ENCODE assay signal across 8 cellular contexts in the genomic region with DNA sequence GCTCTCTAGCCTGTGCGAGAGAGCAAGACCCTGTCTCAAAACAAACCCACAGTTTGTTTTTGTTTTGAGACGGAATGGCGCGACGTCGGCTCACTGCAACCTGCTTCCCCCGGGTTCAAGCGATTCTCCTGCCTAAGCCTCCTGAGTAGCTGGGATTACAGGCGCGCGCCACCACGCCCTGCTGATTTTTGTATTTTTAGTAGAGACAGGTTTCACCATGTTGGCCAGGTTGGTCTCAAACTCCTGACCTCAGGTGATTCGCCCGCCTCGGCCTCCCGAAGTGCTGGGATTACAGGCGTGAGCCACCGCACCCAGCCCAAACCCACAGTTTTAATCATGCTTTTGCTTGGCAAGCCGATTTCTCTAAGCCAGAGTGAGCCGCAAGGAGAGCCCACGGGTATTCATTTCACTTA. TPM values are rescaled to one million over a fixed set of nuclear protein-coding genes. Genes with fewer than 3 reads are reported as not detected.
DNase-seq lines count a peak whose midpoint lies in the region; ATAC-seq and TF ChIP-seq lines count a peak whose summit lies in the region.
"Not testable (repeated sequence)": the region's sequence is repeated elsewhere in the genome, so short reads cannot be mapped to it uniquely, and the experiment has no call there.

No MANE protein-coding gene starts in this region.

- H3K4me2 ChIP-seq in PC-9, result peak overlapping the region; percentile 76

- H3K4me1 ChIP-seq in ACC112 (ENCODE audit: control insufficient read depth, insufficient read depth, low read length, unreplicated experiment), result not testable (repeated sequence)
- peaks cover 18% of the 10 kb centered on the region for H3K4me1 ChIP-seq in PC-9 (replicated peaks; ENCODE audit: insufficient read depth)

- H3K4me3 Mint-ChIP-seq in activated naive CD4-positive, alpha-beta T cell treated with anti-CD3 and anti-CD28 coated beads for 36 hours, result peak overlapping the region; percentile 84
- peak overlapping the region; percentile 94 for H3K4me3 Mint-ChIP-seq in natural killer cell treated with Interleukin-12 subunit alpha and Interleukin-12 subunit beta and Interleukin-15 and Interleukin-18, amount 100 ng/mL, for 72 hours
- H3K4me3 Mint-ChIP-seq in stimulated activated naive B cell treated with anti-CD40 and anti-IgM and Interleukin-4, amounts not matched to agents 10 μg/mL and 1 μg/mL and 100 μg/mL, for 72 hours, result peak overlapping the region; percentile 91 to 94

- POLR2A ChIA-PET in PC-9 (lab: Charles Lee; ENCODE audit: unreplicated experiment), result interaction anchor here (0.6 kb wide), 2 partner anchors 66 to 94 kb away, joined by 3 to 4 read pairs; no protein-coding TSS in a partner anchor

- TF ChIP-seq CTCF in PC-9 (conservative IDR thresholded peaks at IDR 0.05); dorsolateral prefrontal cortex (IDR thresholded peaks at IDR 0.05 in 54 of 56, conservative IDR thresholded peaks at IDR 0.05 in 2 of 56; ENCODE audit: low read depth in 1 of 56, partially characterized antibody in 56 of 56): not testable (repeated sequence)

- peak overlapping the region; percentile 93 for H3K27ac Mint-ChIP-seq in activated naive CD4-positive, alpha-beta T cell treated with anti-CD3 and anti-CD28 coated beads for 36 hours
- H3K27ac Mint-ChIP-seq in natural killer cell treated with Interleukin-12 subunit alpha and Interleukin-12 subunit beta and Interleukin-15 and Interleukin-18, amount 100 ng/mL, for 72 hours, result peak overlapping the region; percentile 69 to 97
- H3K27ac Mint-ChIP-seq in stimulated activated naive B cell treated with anti-CD40 and anti-IgM and Interleukin-4, amounts not matched to agents 10 μg/mL and 1 μg/mL and 100 μg/mL, for 72 hours, result peak overlapping the region; percentile 98

- H3K27me3 ChIP-seq in ACC112 (ENCODE audit: insufficient read depth, low read length); PC-9 (ENCODE audit: insufficient read depth, low read depth); dorsolateral prefrontal cortex: not testable (repeated sequence)
- peaks cover 12% of the 10 kb centered on the region for H3K27me3 ChIP-seq in H7 (ENCODE audit: control insufficient read depth, insufficient read depth, low read length)

- H3K4me1 Mint-ChIP-seq in activated naive CD4-positive, alpha-beta T cell treated with anti-CD3 and anti-CD28 coated beads for 36 hours (ENCODE audit: low read depth), result peaks cover 36% of the 10 kb centered on the region
- H3K4me1 Mint-ChIP-seq in natural killer cell treated with Interleukin-12 subunit alpha and Interleukin-12 subunit beta and Interleukin-15 and Interleukin-18, amount 100 ng/mL, for 72 hours (ENCODE audit: low read depth in 2 of 2), result peaks cover 22 to 23% of the 10 kb centered on the region in 2 donors
- H3K4me1 Mint-ChIP-seq in stimulated activated naive B cell treated with anti-CD40 and anti-IgM and Interleukin-4, amounts not matched to agents 10 μg/mL and 1 μg/mL and 100 μg/mL, for 72 hours, result peaks cover 24 to 58% of the 10 kb centered on the region in 2 donors

- peak overlapping the region; percentile 96 for H2AFZ ChIP-seq in ACC112 (ENCODE audit: low read length, unreplicated experiment)
- H2AFZ ChIP-seq in PC-9, result peak overlapping the region; percentile 98

- BruUV-seq in PC-9 (replicated peaks; lab: Mats Ljungman, UMichigan), result TSS peak; percentile 84

- not testable (repeated sequence) for H3K36me3 ChIP-seq in ACC112 (ENCODE audit: insufficient read depth, low read length); H7 (replicated peaks; ENCODE audit: control insufficient read depth, insufficient read depth, low read length); PC-9 (ENCODE audit: low read depth)

- H3K27me3 Mint-ChIP-seq in activated naive CD4-positive, alpha-beta T cell treated with anti-CD3 and anti-CD28 coated beads for 36 hours (ENCODE audit: low read depth); natural killer cell treated with Interleukin-12 subunit alpha and Interleukin-12 subunit beta and Interleukin-15 and Interleukin-18, amount 100 ng/mL, for 72 hours; stimulated activated naive B cell treated with anti-CD40 and anti-IgM and Interleukin-4, amounts not matched to agents 10 μg/mL and 1 μg/mL and 100 μg/mL, for 72 hours: not testable (repeated sequence)

- not testable (repeated sequence) for H3K9me2 ChIP-seq in PC-9 (ENCODE audit: insufficient read depth)

- not testable (repeated sequence) for DNase-seq in H7; PC-9; activated naive CD4-positive, alpha-beta T cell treated with anti-CD3 and anti-CD28 coated beads for 36 hours; natural killer cell treated with Interleukin-12 subunit alpha and Interleukin-12 subunit beta and Interleukin-15 and Interleukin-18, amount 100 ng/mL, for 72 hours (ENCODE audit: low spot score); stimulated activated naive B cell treated with anti-CD40 and anti-IgM and Interleukin-4, amounts not matched to agents 10 μg/mL and 1 μg/mL and 100 μg/mL, for 72 hours
- peak in 1 of 10 donors; percentile 29 for DNase-seq in dorsolateral prefrontal cortex

- peak overlapping the region; percentile 97 for H3K4me3 ChIP-seq in ACC112 (ENCODE audit: low read depth, low read length)
- H3K4me3 ChIP-seq in H7 (ENCODE audit: insufficient read depth, low read depth, low read length), result peak overlapping the region; percentile 70
- H3K4me3 ChIP-seq in PC-9, result peak overlapping the region; percentile 87
- peak overlapping the region; percentile 54 to 100 (median 93) for H3K4me3 ChIP-seq in dorsolateral prefrontal cortex
- peak overlapping the region; percentile 27 for H3K4me3 ChIP-seq in iPS-11a (ENCODE audit: low read depth, low read length)

- not testable (repeated sequence) for H3K9me3 Mint-ChIP-seq in activated naive CD4-positive, alpha-beta T cell treated with anti-CD3 and anti-CD28 coated beads for 36 hours; natural killer cell treated with Interleukin-12 subunit alpha and Interleukin-12 subunit beta and Interleukin-15 and Interleukin-18, amount 100 ng/mL, for 72 hours; stimulated activated naive B cell treated with anti-CD40 and anti-IgM and Interleukin-4, amounts not matched to agents 10 μg/mL and 1 μg/mL and 100 μg/mL, for 72 hours

- not testable (repeated sequence) for H3K9me3 ChIP-seq in PC-9 (ENCODE audit: insufficient read depth, low read depth)

- not testable (repeated sequence) for H3K36me3 Mint-ChIP-seq in activated naive CD4-positive, alpha-beta T cell treated with anti-CD3 and anti-CD28 coated beads for 36 hours (ENCODE audit: low read depth); natural killer cell treated with Interleukin-12 subunit alpha and Interleukin-12 subunit beta and Interleukin-15 and Interleukin-18, amount 100 ng/mL, for 72 hours
- H3K36me3 Mint-ChIP-seq in stimulated activated naive B cell treated with anti-CD40 and anti-IgM and Interleukin-4, amounts not matched to agents 10 μg/mL and 1 μg/mL and 100 μg/mL, for 72 hours, result peaks cover 4 to 14% of the 10 kb centered on the region in 2 donors

- H3F3A ChIP-seq in PC-9 (ENCODE audit: insufficient read depth, low read depth), result peaks cover 38% of the 10 kb centered on the region

- ATAC-seq in natural killer cell treated with Interleukin-12 subunit alpha and Interleukin-12 subunit beta and Interleukin-15 and Interleukin-18, amount 100 ng/mL, for 72 hours; stimulated activated naive B cell treated with anti-CD40 and anti-IgM and Interleukin-4, amounts not matched to agents 10 μg/mL and 1 μg/mL and 100 μg/mL, for 72 hours (replicated peaks): not testable (repeated sequence)

- not testable (repeated sequence) for H3K79me2 ChIP-seq in ACC112 (ENCODE audit: control insufficient read depth, insufficient read depth, low read length, unreplicated experiment)
- H3K79me2 ChIP-seq in PC-9 (ENCODE audit: low read depth), result peaks cover 14% of the 10 kb centered on the region

- not testable (repeated sequence) for H4K20me1 ChIP-seq in PC-9 (ENCODE audit: insufficient read depth)

- intact Hi-C loops in PC-9 (cut with micrococcal nuclease; ENCODE audit: unreplicated experiment), result not testable (repeated sequence)
- intact Hi-C loops in activated naive CD4-positive, alpha-beta T cell treated with anti-CD3 and anti-CD28 coated beads for 36 hours (cut with micrococcal nuclease), result loop anchor here (1.0 to 5.0 kb wide), 7 partner anchors 19 to 767 kb away; a partner anchor contains a TSS
- intact Hi-C loops in dorsolateral prefrontal cortex (cut with DNase I), result loop anchor here in 1 of 2 donors (1.0 kb wide), 1 partner anchor 19 kb away; a partner anchor contains a TSS

- peak overlapping the region; percentile 51; the same call in 1 of the 2 replicates for H3K27ac ChIP-seq in ACC112 (ENCODE audit: low read depth, low read length)
- H3K27ac ChIP-seq in PC-9, result peak overlapping the region; percentile 55
- H3K27ac ChIP-seq in dorsolateral prefrontal cortex, result peak overlapping the region; percentile 55 to 95 (median 88)

- CTCF ChIA-PET in PC-9 (lab: Charles Lee), result interaction anchor here (0.6 to 1.2 kb wide), 4 partner anchors 20 to 103 kb away, joined by 3 to 12 read pairs (median 8); no protein-coding TSS in a partner anchor
- CTCF ChIA-PET in activated naive CD4-positive, alpha-beta T cell treated with anti-CD3 and anti-CD28 coated beads for 36 hours (lab: Charles Lee), result interaction anchor here (0.6 to 4.9 kb wide), 18 partner anchors 10 to 173 kb away, joined by 3 to 28 read pairs (median 5); no protein-coding TSS in a partner anchor

RNA-seq across cellular contexts. Expression of a gene that starts 0.5 kb away (rescaled TPM):
- total RNA-seq in H7 (2014; rRNA removed; shearing (Covaris generic)), result 8.2 and 8.8 TPM in 2 replicates
- total RNA-seq in PC-9 (2021), result 9.8 and 13.0 TPM in 2 replicates
- total RNA-seq in activated naive CD4-positive, alpha-beta T cell treated with anti-CD3 and anti-CD28 coated beads for 36 hours, result 10 to 100 TPM; 11.9 to 12.4 TPM
- 10 to 100 TPM; 19.8 to 43.6 (median 29.0) TPM for total RNA-seq in dorsolateral prefrontal cortex
- 10 to 100 TPM; 30.1 to 37.4 TPM for total RNA-seq in natural killer cell treated with Interleukin-12 subunit alpha and Interleukin-12 subunit beta and Interleukin-15 and Interleukin-18, amount 100 ng/mL, for 72 hours

RNA-seq across cellular contexts. Expression of a gene that starts 19.2 kb away (rescaled TPM):
- total RNA-seq in H7 (2014; rRNA removed; shearing (Covaris generic)), result 32.1 and 40.9 TPM in 2 replicates
- total RNA-seq in PC-9 (2021) (8.6 and 10.2 TPM in 2 replicates), dorsolateral prefrontal cortex (10 to 100 TPM in 106 of 120 experiments, 1 to 10 TPM in 14; 5.2 to 42.6 (median 14.9) TPM)
- 10 to 100 TPM; 20.3 to 20.8 TPM for total RNA-seq in activated naive CD4-positive, alpha-beta T cell treated with anti-CD3 and anti-CD28 coated beads for 36 hours
- total RNA-seq in natural killer cell treated with Interleukin-12 subunit alpha and Interleukin-12 subunit beta and Interleukin-15 and Interleukin-18, amount 100 ng/mL, for 72 hours, result 1 to 10 TPM; 4.3 to 8.0 TPM

Comparison
In these comparisons a context has a peak if more than half of its experiments do, and no peak if none do; other contexts are left out.
1. H3K4me3 ChIP-seq: peak in every context shown above with its lines; median percentile 97 in ACC112; 93 in dorsolateral prefrontal cortex; 87 in PC-9; 70 in H7; 27 in iPS-11a.